Comparison of ENCODE assay signal across 20 cellular contexts in genomic region chr21:27363719-27364479, GRCh38.
DNase-seq lines count a peak whose midpoint lies in the region; ATAC-seq and TF ChIP-seq lines count a peak whose summit lies in the region.
"Had no signal": no experiment of that assay in that cellular context is flagged by ENCODE, and none has a peak within 500 bp of the region (broad histone marks: within the 10 kb centered on the region; RNA-seq: fewer than 3 reads in every experiment).

No MANE protein-coding gene starts in this region.

- no peak overlapping the region for H3K56ac ChIP-seq in IMR-90 (ENCODE audit: extremely low read depth, insufficient read depth, low read length)

- H3K9ac ChIP-seq in IMR-90 (ENCODE audit: low read depth, low read length) (no peak overlapping the region), adipocyte (ENCODE audit: low read length) (no peak overlapping the region)
- H3K9ac ChIP-seq: BLaER1 treated with 17β-estradiol and CSF1 and Interleukin-3, amounts not matched to agents 10 nM and 100 nM had no signal

- H4K91ac ChIP-seq in IMR-90 (ENCODE audit: insufficient read depth, low read depth, low read length) = no peak overlapping the region

- peak overlapping the region; percentile 23 for H2BK120ac ChIP-seq in IMR-90 (ENCODE audit: low read depth, low read length)

- peak overlapping the region; percentile 77; the same call in 1 of the 2 replicates for H3K18ac ChIP-seq in IMR-90 (ENCODE audit: low read depth, low read length)

- no peak overlapping the region for H2AK9ac ChIP-seq in IMR-90 (replicated peaks; ENCODE audit: low read depth, low read length, poor library complexity)

- no peak overlapping the region for H3K14ac ChIP-seq in IMR-90 (replicated peaks; ENCODE audit: low read depth, low read length)

- no peak overlapping the region for H3K23ac ChIP-seq in IMR-90 (ENCODE audit: low read depth, low read length)

- no peaks in the 10 kb centered on the region for H3K79me1 ChIP-seq in IMR-90 (ENCODE audit: low read depth in 1 of 2, low read length in 2 of 2)

- peak overlapping the region; percentile 50; the same call in 1 of the 2 replicates for H2BK20ac ChIP-seq in IMR-90 (ENCODE audit: low read depth, low read length)

- no peak for TF ChIP-seq POLR2A in IMR-90 (IDR thresholded peaks at IDR 0.05; ENCODE audit: low read depth, low read length)

- H4K20me1 ChIP-seq in IMR-90 (ENCODE audit: insufficient read depth, low read length) = no peaks in the 10 kb centered on the region
- H4K20me1 ChIP-seq: BLaER1 treated with 17β-estradiol and CSF1 and Interleukin-3, amounts not matched to agents 10 nM and 100 nM had no signal

- H3K4me2 ChIP-seq in IMR-90 (ENCODE audit: low read depth, low read length) = no peak overlapping the region
- H3K4me2 ChIP-seq: BLaER1 treated with 17β-estradiol and CSF1 and Interleukin-3, amounts not matched to agents 10 nM and 100 nM had no signal

- H3K9me3 ChIP-seq in IMR-90 (ENCODE audit: control insufficient read depth, insufficient read depth, low read length) = no peaks in the 10 kb centered on the region
- H3K9me3 ChIP-seq in adipocyte (ENCODE audit: control insufficient read depth, low read length) = no peaks in the 10 kb centered on the region
- H3K9me3 ChIP-seq in A673 (ENCODE audit: low read depth, low read length, poor library complexity, severe bottlenecking) = peaks cover 2% of the 10 kb centered on the region
- H3K9me3 ChIP-seq: BLaER1 treated with 17β-estradiol and CSF1 and Interleukin-3, amounts not matched to agents 10 nM and 100 nM had no signal

- peaks cover 8% of the 10 kb centered on the region; the same call in 1 of the 2 replicates for H3K4me1 ChIP-seq in IMR-90 (ENCODE audit: control insufficient read depth, insufficient read depth, low read length)
- peaks cover 10% of the 10 kb centered on the region for H3K4me1 ChIP-seq in adipocyte (ENCODE audit: control insufficient read depth, insufficient read depth, low read length)
- no peaks in the 10 kb centered on the region for H3K4me1 ChIP-seq in A673 (ENCODE audit: insufficient read depth, low read length, poor library complexity, severe bottlenecking)
- H3K4me1 ChIP-seq: BLaER1 treated with 17β-estradiol and CSF1 and Interleukin-3, amounts not matched to agents 10 nM and 100 nM had no signal

- H2BK15ac ChIP-seq in IMR-90 (ENCODE audit: low read depth, low read length) = no peak overlapping the region

- TF ChIP-seq RAD21 in IMR-90 (IDR thresholded peaks at IDR 0.05; ENCODE audit: low read length) = no peak

- H3K4ac ChIP-seq in IMR-90 (ENCODE audit: low read depth, low read length) = 0 out of 2 replicates have a peak overlapping the region, but pooled peaks have one; percentile 32

- H4K5ac ChIP-seq in IMR-90 (ENCODE audit: low read depth, low read length) = peak overlapping the region; percentile 43; the same call in 1 of the 2 replicates

- H3K27me3 ChIP-seq in IMR-90 (ENCODE audit: control insufficient read depth, insufficient read depth, low read length) = no peaks in the 10 kb centered on the region
- H3K27me3 ChIP-seq in adipocyte (replicated peaks; ENCODE audit: control insufficient read depth, insufficient read depth, low read length) = no peaks in the 10 kb centered on the region
- H3K27me3 ChIP-seq in A673 (replicated peaks; ENCODE audit: insufficient read depth, low read depth, low read length, poor library complexity) = no peaks in the 10 kb centered on the region
- H3K27me3 ChIP-seq: BLaER1 treated with 17β-estradiol and CSF1 and Interleukin-3, amounts not matched to agents 10 nM and 100 nM had no signal

- no TSS peak for BruUV-seq in IMR-90 (replicated peaks; lab: Mats Ljungman, UMichigan)
- BruUV-seq in A673 (replicated peaks; lab: Mats Ljungman, UMichigan) = no TSS peak

- POLR2A ChIA-PET in IMR-90 (lab: Charles Lee; ENCODE audit: unreplicated experiment) (no interaction called here), A673 (lab: Charles Lee; ENCODE audit: low non-redundant PET) (no interaction called here)

- no peak for ATAC-seq in IMR-90 (ENCODE audit: low read depth)
- ATAC-seq: CD8-positive, alpha-beta T cell; GM12878; HCT116 had no signal

- CTCF ChIA-PET in IMR-90 (lab: Yijun Ruan, JAX) (no interaction called here), A673 (lab: Charles Lee) (no interaction called here)

- TF ChIP-seq CTCF in IMR-90 (conservative IDR thresholded peaks at IDR 0.05; ENCODE audit: low read depth, low read length) = no peak
- TF ChIP-seq CTCF in A673 (conservative IDR thresholded peaks at IDR 0.05; ENCODE audit: low read depth, low read length) = no peak

- H3K36me3 ChIP-seq in IMR-90 (ENCODE audit: control insufficient read depth, insufficient read depth, low read length) (no peaks in the 10 kb centered on the region), adipocyte (ENCODE audit: control insufficient read depth, insufficient read depth, low read length, severe bottlenecking) (no peaks in the 10 kb centered on the region), A673 (ENCODE audit: insufficient read depth, low read length, poor library complexity, severe bottlenecking) (no peaks in the 10 kb centered on the region)
- H3K36me3 ChIP-seq: BLaER1 treated with 17β-estradiol and CSF1 and Interleukin-3, amounts not matched to agents 10 nM and 100 nM had no signal

- no peak overlapping the region for H2AK5ac ChIP-seq in IMR-90 (ENCODE audit: low read depth, low read length)

- peaks cover 5% of the 10 kb centered on the region; the same call in 1 of the 2 replicates for H3K9me1 ChIP-seq in IMR-90 (ENCODE audit: insufficient read depth, low read length)

- dilution Hi-C loops in IMR-90 (cut with HindIII; ENCODE audit: low sequenced_read_pairs, unreplicated experiment) = no loop called here

- WGBS in IMR-90 (ENCODE audit: extremely low coverage in 2 of 2, insufficient read length in 1 of 2), 2 experiments = no CpG with 5 or more reads among the region's 3 CpGs

- no peak overlapping the region for H2AFZ ChIP-seq in IMR-90 (replicated peaks; ENCODE audit: low read length, poor library complexity)

- H3K4me3 ChIP-seq in IMR-90 (ENCODE audit: insufficient read depth, low read depth, low read length) (no peak overlapping the region), adipocyte (ENCODE audit: low read length) (no peak overlapping the region), A673 (ENCODE audit: low read depth, low read length, poor library complexity, severe bottlenecking) (no peak overlapping the region)
- H3K4me3 ChIP-seq: BLaER1 treated with 17β-estradiol and CSF1 and Interleukin-3, amounts not matched to agents 10 nM and 100 nM; GM12878 had no signal

- in situ Hi-C loops in IMR-90 (cut with MboI; ENCODE audit: low sequenced_read_pairs) = no loop called here

- no peak overlapping the region for H4K8ac ChIP-seq in IMR-90 (ENCODE audit: low read depth in 2 of 2, low read length in 2 of 2)

- intact Hi-C loops in IMR-90 (cut with micrococcal nuclease) (no loop called here), A673 (cut with micrococcal nuclease; ENCODE audit: unreplicated experiment) (no loop called here)

- DNase-seq in IMR-90 (peak; percentile 12), adipocyte (ENCODE audit: low read depth) (peak; percentile 69), foreskin melanocyte (peak; percentile 53), NCI-H2029 (lab: John Stamatoyannopoulos, UW) (no peak), hippocampal formation (lab: John Stamatoyannopoulos, UW) (no peak), NCI-H82 treated with DMSO at 0.1 percent for 48 hours (lab: John Stamatoyannopoulos, UW; ENCODE audit: unreplicated experiment) (no peak), A673 (ENCODE audit: low spot score) (no peak)
- DNase-seq: CD8-positive, alpha-beta T cell; COR-L47; DMS 273 treated with DMSO at 0.1 percent for 48 hours; DMS53; DND-41; EL; GOT3; H7; HFFc6; KBM-7 had no signal

- H2BK5ac ChIP-seq in IMR-90 (ENCODE audit: low read depth, low read length, poor library complexity, severe bottlenecking) = peak overlapping the region; percentile 40

- H3K27ac ChIP-seq in IMR-90 (ENCODE audit: insufficient read depth, low read length) = no peak overlapping the region
- H3K27ac ChIP-seq in A673 (ENCODE audit: low read depth, low read length, poor library complexity, severe bottlenecking) = no peak overlapping the region
- H3K27ac ChIP-seq: BLaER1 treated with 17β-estradiol and CSF1 and Interleukin-3, amounts not matched to agents 10 nM and 100 nM had no signal

TF ChIP-seq in IMR-90, 13 proteins besides CTCF, POLR2A, EP300 and RAD21:
- TF ChIP-seq NFE2L2 (IDR thresholded peaks at IDR 0.05; ENCODE audit: low read depth, low read length) (peak; percentile 44; the same call in 1 of the 2 replicates), RCOR1 (IDR thresholded peaks at IDR 0.05; ENCODE audit: insufficient replicate concordance, low read length) (no peak)
TF ChIP-seq in IMR-90: peak in this region for 1.

Comparison
In these comparisons a context has a peak if more than half of its experiments do, and no peak if none do; other contexts are left out.
1. DNase-seq: peak in IMR-90 (single experiment), adipocyte (single experiment) and foreskin melanocyte (single experiment); none in NCI-H2029 (single experiment), hippocampal formation (0 of 2), NCI-H82 treated with DMSO at 0.1 percent for 48 hours (single experiment) and A673 (single experiment).